ENCODE assay signal across 1 cellular context in genomic region chr12:132561784-132562156, GRCh38.
TF ChIP-seq lines count a peak whose summit lies in the region.

No MANE protein-coding gene starts in this region.

TF ChIP-seq in HCT116, 20 proteins besides CTCF, POLR2A, EP300 and RAD21 (continued from another document):
- no peak for TF ChIP-seq REST (IDR thresholded peaks at IDR 0.05; ENCODE audit: low read depth)
- TF ChIP-seq SP1 (IDR thresholded peaks at IDR 0.05; ENCODE audit: low read depth): no peak
